Comparison of ENCODE assay signal across 8 cellular contexts in genomic region chr12:110039085-110039807, GRCh38. TPM values are rescaled to one million over a fixed set of nuclear protein-coding genes. Genes with fewer than 3 reads are reported as not detected.
DNase-seq lines count a peak whose midpoint lies in the region; ATAC-seq and TF ChIP-seq lines count a peak whose summit lies in the region.

No MANE protein-coding gene starts in this region.

- in situ Hi-C loops in GM13976 (cut with MboI; ENCODE audit: low sequenced_read_pairs, unreplicated experiment): no loop called here

- H3K4me3 ChIP-seq in H7 (ENCODE audit: insufficient read depth, low read depth, low read length): no peak overlapping the region

- peaks cover 23% of the 10 kb centered on the region for H3K4me1 Mint-ChIP-seq in CD14-positive monocyte

- peak overlapping the region; percentile 58 to 89 (median 82) for H3K27ac Mint-ChIP-seq in CD14-positive monocyte

- DNase-seq in CD14-positive monocyte (ENCODE audit: low spot score): no peak
- DNase-seq in activated effector memory CD4-positive, alpha-beta T cell treated with anti-CD3 and anti-CD28 coated beads, Interleukin-2, amount 50 U/mL, for 16 hours: peak; percentile 68
- DNase-seq in glomerular visceral epithelial cell (ENCODE audit: extremely low spot score): peak; percentile 65
- DNase-seq in stimulated activated naive CD8-positive, alpha-beta T cell treated with anti-CD3 and anti-CD28 coated beads, Interleukin-15, Interleukin-2, amounts not matched to agents 100 U/mL and 50 U/mL, for 24 hours: no peak
- DNase-seq in H7: no peak
- no peak for DNase-seq in GM13976 (ENCODE audit: low spot score)

- no peak for TF ChIP-seq CTCF in CD14-positive monocyte (IDR thresholded peaks at IDR 0.05)
- TF ChIP-seq CTCF in GM13976 (IDR thresholded peaks at IDR 0.05; ENCODE audit: borderline replicate concordance, control extremely low read depth, extremely low read depth, insufficient read depth, missing control alignments): no peak

- no peak for TF ChIP-seq EP300 in Ishikawa (IDR thresholded peaks at IDR 0.05; ENCODE audit: borderline replicate concordance)

- H3K36me3 ChIP-seq in H7 (replicated peaks; ENCODE audit: control insufficient read depth, insufficient read depth, low read length): peaks cover 3% of the 10 kb centered on the region

- peaks cover 60 to 72% of the 10 kb centered on the region in 2 donors for H3K36me3 Mint-ChIP-seq in CD14-positive monocyte

- H3K27me3 ChIP-seq in H7 (ENCODE audit: control insufficient read depth, insufficient read depth, low read length): no peaks in the 10 kb centered on the region

- no peak for TF ChIP-seq RAD21 in Ishikawa (IDR thresholded peaks at IDR 0.05; ENCODE audit: low read depth)

- H3K9me3 Mint-ChIP-seq in CD14-positive monocyte: no peaks in the 10 kb centered on the region

- intact Hi-C loops in CD14-positive monocyte (cut with micrococcal nuclease): no loop called here

- ATAC-seq in stimulated activated naive CD8-positive, alpha-beta T cell treated with anti-CD3 and anti-CD28 coated beads, Interleukin-15, Interleukin-2, amounts not matched to agents 100 U/mL and 50 U/mL, for 24 hours: peak; percentile 29
- no peak for ATAC-seq in HG03432 (IDR thresholded peaks at IDR 0.05; ENCODE audit: unreplicated experiment)

- H3K4me3 Mint-ChIP-seq in CD14-positive monocyte: no peak overlapping the region

- H3K27me3 Mint-ChIP-seq in CD14-positive monocyte (ENCODE audit: low read depth in 3 of 3): no peaks in the 10 kb centered on the region

TF ChIP-seq in Ishikawa, 13 proteins besides CTCF, POLR2A, EP300 and RAD21:
- TF ChIP-seq TCF12 (IDR thresholded peaks at IDR 0.05; ENCODE audit: low read depth): peak; percentile 35; the same call in 1 of the 2 replicates
- TF ChIP-seq MAX (IDR thresholded peaks at IDR 0.05): peak; percentile 53; the same call in 1 of the 2 replicates
- TF ChIP-seq FOXM1 (IDR thresholded peaks at IDR 0.05; ENCODE audit: borderline replicate concordance, low read depth): peak; percentile 50; the same call in 1 of the 2 replicates
- no peak for TF ChIP-seq CREB1 (IDR thresholded peaks at IDR 0.05; ENCODE audit: low read depth)
- TF ChIP-seq TEAD4 (IDR thresholded peaks at IDR 0.05): peak; percentile 70; the same call in 1 of the 2 replicates

RNA-seq across cellular contexts. Expression of gene C12orf76, which starts 9.1 kb away (rescaled TPM):
- 10 to 100 TPM in 1 of 2 donors, 1 to 10 TPM in 1; 9.3 to 10.6 TPM for polyA plus RNA-seq in CD14-positive monocyte
- 14.9 and 31.0 TPM in 2 replicates for total RNA-seq in H7 (2014; rRNA removed; shearing (Covaris generic))

RNA-seq across cellular contexts. Expression of gene ANKRD13A, which starts 40.0 kb away (rescaled TPM):
- 10 to 100 TPM; 42.8 to 46.8 TPM for polyA plus RNA-seq in CD14-positive monocyte
- 24.6 and 25.9 TPM in 2 replicates for total RNA-seq in H7 (2014; rRNA removed; shearing (Covaris generic))

RNA-seq across cellular contexts. Expression of gene GIT2, which starts 43.1 kb away (rescaled TPM):
- polyA plus RNA-seq in CD14-positive monocyte: 10 to 100 TPM; 75.8 to 98.8 TPM
- total RNA-seq in H7 (2014; rRNA removed; shearing (Covaris generic)): 16.3 and 22.7 TPM in 2 replicates

Comparison
In these comparisons a context has a peak if more than half of its experiments do, and no peak if none do; other contexts are left out.
1. DNase-seq: peak in activated effector memory CD4-positive, alpha-beta T cell treated with anti-CD3 and anti-CD28 coated beads, Interleukin-2, amount 50 U/mL, for 16 hours (single experiment) and glomerular visceral epithelial cell (single experiment); none in CD14-positive monocyte (single experiment), stimulated activated naive CD8-positive, alpha-beta T cell treated with anti-CD3 and anti-CD28 coated beads, Interleukin-15, Interleukin-2, amounts not matched to agents 100 U/mL and 50 U/mL, for 24 hours (single experiment), H7 (single experiment) and GM13976 (single experiment).